In genomic region chr9:137436761-137437600, GRCh38 we compare ENCODE assay signal across 1 cellular context.
TF ChIP-seq lines count a peak whose summit lies in the region.

No MANE protein-coding gene starts in this region.

TF ChIP-seq in HepG2, 621 proteins besides CTCF, POLR2A, EP300 and RAD21:
- peak; percentile 29 for TF ChIP-seq AGO1 (IDR thresholded peaks at IDR 0.05; ENCODE audit: low read depth, low read length, poor library complexity, severe bottlenecking)
- TF ChIP-seq ZFP36 (IDR thresholded peaks at IDR 0.05; ENCODE audit: borderline replicate concordance, low read depth, low read length, partially characterized antibody): peak; percentile 42
- TF ChIP-seq, protein P1, sequence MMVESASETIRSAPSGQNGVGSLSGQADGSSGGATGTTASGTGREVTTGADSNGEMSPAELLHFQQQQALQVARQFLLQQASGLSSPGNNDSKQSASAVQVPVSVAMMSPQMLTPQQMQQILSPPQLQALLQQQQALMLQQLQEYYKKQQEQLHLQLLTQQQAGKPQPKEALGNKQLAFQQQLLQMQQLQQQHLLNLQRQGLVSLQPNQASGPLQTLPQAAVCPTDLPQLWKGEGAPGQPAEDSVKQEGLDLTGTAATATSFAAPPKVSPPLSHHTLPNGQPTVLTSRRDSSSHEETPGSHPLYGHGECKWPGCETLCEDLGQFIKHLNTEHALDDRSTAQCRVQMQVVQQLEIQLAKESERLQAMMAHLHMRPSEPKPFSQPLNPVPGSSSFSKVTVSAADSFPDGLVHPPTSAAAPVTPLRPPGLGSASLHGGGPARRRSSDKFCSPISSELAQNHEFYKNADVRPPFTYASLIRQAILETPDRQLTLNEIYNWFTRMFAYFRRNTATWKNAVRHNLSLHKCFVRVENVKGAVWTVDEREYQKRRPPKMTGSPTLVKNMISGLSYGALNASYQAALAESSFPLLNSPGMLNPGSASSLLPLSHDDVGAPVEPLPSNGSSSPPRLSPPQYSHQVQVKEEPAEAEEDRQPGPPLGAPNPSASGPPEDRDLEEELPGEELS (CRISPR knock-in tag; IDR thresholded peaks at IDR 0.05): no peak
- 0 out of 2 replicates have a peak, but pooled peaks have one; percentile 18 for TF ChIP-seq KDM2A (CRISPR knock-in tag; IDR thresholded peaks at IDR 0.05; ENCODE audit: borderline replicate concordance, low read depth)
